Comparison of ENCODE assay signal across 10 cellular contexts in genomic region chrX:139015627-139016026, GRCh38.
"Had no signal": no experiment of that assay in that cellular context is flagged by ENCODE, and none has a peak within 500 bp of the region (broad histone marks: within the 10 kb centered on the region; RNA-seq: fewer than 3 reads in every experiment).

No MANE protein-coding gene starts in this region.

- H3K4me2 ChIP-seq: GM23338, KMS-11 had no signal

- H3K9ac ChIP-seq: KMS-11 had no signal

- H3K4me3 ChIP-seq: GM23338 had no signal

- DNase-seq: H9, HCEC 1CT, HFFc6, IMR-90, KBM-7 had no signal

- H2AFZ ChIP-seq: GM23338 had no signal

- ATAC-seq: GM23338 had no signal

- H3K27ac ChIP-seq: KMS-11 had no signal

- FAIRE-seq: H1, H54, HTR-8/SVneo had no signal
